In genomic region chr9:137535120-137535428, GRCh38 we compare ENCODE assay signal across 10 cellular contexts. TPM values are rescaled to one million over a fixed set of nuclear protein-coding genes. Genes with fewer than 3 reads are reported as not detected.
DNase-seq lines count a peak whose midpoint lies in the region; ATAC-seq, FAIRE-seq and TF ChIP-seq lines count a peak whose summit lies in the region.
"Had no signal": no experiment of that assay in that cellular context is flagged by ENCODE, and none has a peak within 500 bp of the region (broad histone marks: within the 10 kb centered on the region; RNA-seq: fewer than 3 reads in every experiment).

No MANE protein-coding gene starts in this region.

- H2BK15ac ChIP-seq in H1 (ENCODE audit: low read length): no peak overlapping the region

- H3K4me1 ChIP-seq in mammary epithelial cell (ENCODE audit: insufficient read depth, low read length) (no peaks in the 10 kb centered on the region), H1 (replicated peaks in 1 of 4; ENCODE audit: control insufficient read depth in 3 of 4, insufficient read depth in 4 of 4, low read length in 3 of 4) (no peaks in the 10 kb centered on the region; a peak in 2 of 7 replicates), testis (peaks cover 13% of the 10 kb centered on the region)
- H3K4me1 ChIP-seq: uterus had no signal

- H2AFZ ChIP-seq in mammary epithelial cell (ENCODE audit: low read depth, low read length): peak overlapping the region; percentile 67
- peak overlapping the region; percentile 96 for H2AFZ ChIP-seq in H1 (ENCODE audit: low read length)

- no peaks in the 10 kb centered on the region for H3K79me1 ChIP-seq in H1 (ENCODE audit: low read depth, low read length)

- no peak overlapping the region for H4K5ac ChIP-seq in H1 (ENCODE audit: insufficient read length, low read depth, low read length)

- TF ChIP-seq EP300 in H1 (IDR thresholded peaks at IDR 0.05; ENCODE audit: borderline replicate concordance in 1 of 2, low read depth in 2 of 2, low read length in 2 of 2): no peak

- no peaks in the 10 kb centered on the region for H3K27me3 Mint-ChIP-seq in MCF 10A (ENCODE audit: insufficient read depth, unreplicated experiment)

- BruUV-seq in mammary epithelial cell (replicated peaks; lab: Mats Ljungman, UMichigan) (no TSS peak), MCF 10A (replicated peaks; lab: Mats Ljungman, UMichigan) (no TSS peak)

- no peak overlapping the region for H2AK5ac ChIP-seq in H1 (ENCODE audit: low read depth, low read length)

- FAIRE-seq in H1 (lab: Jason Lieb, UNC): no peak

- no peak overlapping the region for H2BK120ac ChIP-seq in H1 (replicated peaks; ENCODE audit: low read depth, low read length)

- H3K4ac ChIP-seq in H1 (replicated peaks; ENCODE audit: insufficient read length, low read depth, low read length): peak overlapping the region; percentile 59

- no peak overlapping the region for H4K8ac ChIP-seq in H1 (ENCODE audit: extremely low read depth, insufficient read depth, low read length)

- no peak overlapping the region for H3K56ac ChIP-seq in H1 (replicated peaks; ENCODE audit: insufficient read length, low read depth, low read length)

- no peak overlapping the region for H3K4me3 ChIP-seq in mammary epithelial cell (replicated peaks in 1 of 3; ENCODE audit: insufficient read depth in 1 of 3, low read depth in 2 of 3, low read length in 3 of 3)
- H3K4me3 ChIP-seq in H1 (ENCODE audit: extremely low read depth in 1 of 4, insufficient read depth in 2 of 4, low read depth in 3 of 4, low read length in 4 of 4): no peak overlapping the region
- no peak overlapping the region for H3K4me3 ChIP-seq in testis
- H3K4me3 ChIP-seq: uterus had no signal

- dilution Hi-C loops in mammary epithelial cell (cut with HindIII; ENCODE audit: low sequenced_read_pairs): no loop called here

- H3K4me1 Mint-ChIP-seq in MCF 10A (ENCODE audit: insufficient read depth, unreplicated experiment): peaks cover 7% of the 10 kb centered on the region

- H3K36me3 Mint-ChIP-seq in MCF 10A (ENCODE audit: insufficient read depth, unreplicated experiment): no peaks in the 10 kb centered on the region

- H3K27me3 ChIP-seq in mammary epithelial cell (ENCODE audit: insufficient read depth, low read length) (no peaks in the 10 kb centered on the region), H1 (replicated peaks in 1 of 4; ENCODE audit: control insufficient read depth in 3 of 4, extremely low read depth in 1 of 4, insufficient read depth in 3 of 4, low read length in 3 of 4) (no peaks in the 10 kb centered on the region), testis (no peaks in the 10 kb centered on the region)
- H3K27me3 ChIP-seq: uterus had no signal

- H3K27ac Mint-ChIP-seq in MCF 10A (ENCODE audit: low read depth, unreplicated experiment): no peak overlapping the region

- H3K23ac ChIP-seq in H1 (ENCODE audit: insufficient read length): no peak overlapping the region

- ATAC-seq in HG02885 (IDR thresholded peaks at IDR 0.05; ENCODE audit: poor library complexity, unreplicated experiment) (no peak), left lobe of liver (no peak)

- H3K79me2 ChIP-seq in mammary epithelial cell (ENCODE audit: insufficient read depth, low read length) (no peaks in the 10 kb centered on the region), H1 (ENCODE audit: control insufficient read depth in 1 of 2, insufficient read depth in 2 of 2, low read length in 2 of 2) (no peaks in the 10 kb centered on the region)

- no peaks in the 10 kb centered on the region for H3K23me2 ChIP-seq in H1 (ENCODE audit: low read depth, low read length)

- TF ChIP-seq CTCF in mammary epithelial cell (conservative IDR thresholded peaks at IDR 0.05 in 1 of 2, IDR thresholded peaks at IDR 0.05 in 1 of 2; ENCODE audit: extremely low read depth in 1 of 2, insufficient read depth in 1 of 2, low read depth in 1 of 2, low read length in 2 of 2) (no peak), MCF 10A (IDR thresholded peaks at IDR 0.05; ENCODE audit: unreplicated experiment) (no peak), RWPE1 (conservative IDR thresholded peaks at IDR 0.05; ENCODE audit: low read depth) (peak; percentile 64; the same call in 1 of the 2 replicates), H1 (IDR thresholded peaks at IDR 0.05; ENCODE audit: control extremely low read depth in 1 of 3, insufficient read depth in 1 of 3, low read depth in 1 of 3, low read length in 3 of 3) (no peak), testis (IDR thresholded peaks at IDR 0.05) (peak in 2 of 3 experiments; percentile 1 to 4)

- in situ Hi-C loops in mammary epithelial cell (cut with MboI; ENCODE audit: low sequenced_read_pairs in 2 of 2): no loop called here

- no peak overlapping the region for H3K14ac ChIP-seq in H1 (ENCODE audit: insufficient read length)

- H3K18ac ChIP-seq in H1 (ENCODE audit: extremely low read depth, low read length): no peak overlapping the region

- H4K20me1 ChIP-seq in mammary epithelial cell (ENCODE audit: insufficient read depth, low read length): no peaks in the 10 kb centered on the region
- H4K20me1 ChIP-seq in H1 (replicated peaks in 1 of 2; ENCODE audit: control insufficient read depth in 1 of 2, insufficient read depth in 2 of 2, low read length in 2 of 2): no peaks in the 10 kb centered on the region

- H3K4me2 ChIP-seq in mammary epithelial cell (ENCODE audit: insufficient read depth, low read depth, low read length) (no peak overlapping the region), H1 (ENCODE audit: insufficient read depth in 1 of 2, low read depth in 2 of 2, low read length in 2 of 2) (no peak overlapping the region)

- H3K36me3 ChIP-seq in mammary epithelial cell (ENCODE audit: insufficient read depth, low read length): no peaks in the 10 kb centered on the region
- no peaks in the 10 kb centered on the region for H3K36me3 ChIP-seq in H1 (ENCODE audit: control insufficient read depth in 2 of 4, insufficient read depth in 4 of 4, low read length in 3 of 4)
- H3K36me3 ChIP-seq in testis (ENCODE audit: low read depth, missing control alignments): no peaks in the 10 kb centered on the region
- H3K36me3 ChIP-seq: uterus had no signal

- no peak overlapping the region for H4K91ac ChIP-seq in H1 (replicated peaks; ENCODE audit: insufficient read length, low read length)

- no peak for TF ChIP-seq RAD21 in H1 (IDR thresholded peaks at IDR 0.05 in 1 of 2, conservative IDR thresholded peaks at IDR 0.05 in 1 of 2; ENCODE audit: low read depth in 2 of 2, low read length in 2 of 2)

- no peak overlapping the region for H2BK5ac ChIP-seq in H1 (ENCODE audit: low read depth, low read length)

- DNase-seq in mammary epithelial cell (no peak), MCF 10A (ENCODE audit: unreplicated experiment) (no peak), RWPE1 (ENCODE audit: low spot score) (no peak), H1 (ENCODE audit: low read depth in 1 of 2, low spot score in 2 of 2) (no peak), testis (no peak), SW480 (ENCODE audit: low spot score) (no peak), left lobe of liver (ENCODE audit: low spot score) (no peak)
- DNase-seq: T-helper 9 cell, uterus had no signal

- no peak for TF ChIP-seq POLR2A in H1 (IDR thresholded peaks at IDR 0.05; ENCODE audit: control extremely low read depth in 1 of 2, low read depth in 2 of 2, low read length in 2 of 2)
- TF ChIP-seq POLR2A in testis (IDR thresholded peaks at IDR 0.05): no peak

- H3K9me3 Mint-ChIP-seq in MCF 10A (ENCODE audit: unreplicated experiment): no peaks in the 10 kb centered on the region

- intact Hi-C loops in mammary epithelial cell (cut with micrococcal nuclease): loop anchor here (2.0 kb wide), 1 partner anchor 16 kb away; the partner anchor contains the start of genes MRPL41 and PNPLA7
- intact Hi-C loops in MCF 10A (cut with micrococcal nuclease): no loop called here
- intact Hi-C loops in testis (cut with DNase I; ENCODE audit: low total_unique reads): no loop called here

- no peak overlapping the region for H3K4me3 Mint-ChIP-seq in MCF 10A (ENCODE audit: unreplicated experiment)

- H3K9me3 ChIP-seq in mammary epithelial cell (replicated peaks; ENCODE audit: insufficient read depth, low read length): no peaks in the 10 kb centered on the region
- H3K9me3 ChIP-seq in H1 (ENCODE audit: insufficient read depth in 2 of 2, low read depth in 1 of 2, low read length in 1 of 2): peaks cover 0 to 2% of the 10 kb centered on the region in 2 experiments; a peak in 1 of 4 replicates
- no peaks in the 10 kb centered on the region for H3K9me3 ChIP-seq in testis
- H3K9me3 ChIP-seq: uterus had no signal

- POLR2A ChIA-PET in MCF 10A (lab: Yijun Ruan, JAX) (interaction anchor here (0.5 to 1.6 kb wide), 11 partner anchors 9 to 406 kb away, joined by 3 to 10 read pairs (median 4); partner anchors contain the start of genes EHMT1, MRPL41, NSMF and PNPLA7), RWPE1 (lab: Yijun Ruan, JAX; ENCODE audit: low non-redundant PET) (interaction anchor here (0.6 kb wide), 1 partner anchor 81 kb away, joined by 3 read pairs; no protein-coding TSS in a partner anchor), H1 (lab: Charles Lee; ENCODE audit: partially characterized antibody) (interaction anchor here (0.6 to 0.7 kb wide), 3 partner anchors 15 to 46 kb away, joined by 3 read pairs; partner anchors contain the start of genes MRPL41 and PNPLA7)

- H3K9ac ChIP-seq in mammary epithelial cell (ENCODE audit: insufficient read depth, low read length) (no peak overlapping the region), H1 (replicated peaks in 1 of 4; ENCODE audit: extremely low read depth in 1 of 4, low read depth in 3 of 4, low read length in 3 of 4) (no peak overlapping the region)

- H3K27ac ChIP-seq in mammary epithelial cell (ENCODE audit: insufficient read depth, low read depth, low read length) (no peak overlapping the region), RWPE1 (no peak overlapping the region), H1 (ENCODE audit: low read depth, low read length) (no peak overlapping the region), testis (no peak overlapping the region)
- H3K27ac ChIP-seq: uterus had no signal

- no peak overlapping the region for H2BK20ac ChIP-seq in H1 (ENCODE audit: low read length)

- CTCF ChIA-PET in mammary epithelial cell (lab: Charles Lee; ENCODE audit: low non-redundant PET): interaction anchor here (0.6 to 0.7 kb wide), 4 partner anchors 36 to 372 kb away, joined by 6 to 19 read pairs (median 8); partner anchors contain the start of genes EXD3 and NOXA1
- CTCF ChIA-PET in MCF 10A (lab: Yijun Ruan, JAX): interaction anchor here (0.6 to 4.0 kb wide), 24 partner anchors 8 to 725 kb away, joined by 3 to 13 read pairs (median 3); partner anchors contain the start of gene DPH7
- CTCF ChIA-PET in RWPE1 (lab: Yijun Ruan, JAX): interaction anchor here (0.5 to 1.7 kb wide), 16 partner anchors 11 to 437 kb away, joined by 3 to 11 read pairs (median 3); partner anchors contain the start of gene PNPLA7
- CTCF ChIA-PET in H1 (lab: Charles Lee; ENCODE audit: partially characterized antibody): interaction anchor here (0.7 to 1.8 kb wide), 13 partner anchors 9 to 742 kb away, joined by 3 to 13 read pairs (median 4); partner anchors contain the start of gene MRPL41

- H2BK12ac ChIP-seq in H1 (ENCODE audit: low read depth, low read length): no peak overlapping the region

RNA-seq across cellular contexts. Expression of gene PNPLA7, which starts 15.1 kb away (rescaled TPM):
- 1 to 10 TPM; 1.3 to 1.7 TPM for total RNA-seq in mammary epithelial cell
- polyA plus RNA-seq in mammary epithelial cell: 0.25 TPM
- not detected for polyA minus RNA-seq in mammary epithelial cell
- 0.86 and 1.2 TPM in 2 replicates for total RNA-seq in MCF 10A (2022)
- total RNA-seq in H1 (2021; fragmentation: NEBNext Ultra II Directional; extraction: Animal tissue kit (Norgen Biotek cat#: 25700)): 0.47 and 0.57 TPM in 2 replicates
- polyA plus RNA-seq in H1 (2011; rRNA removed): 0.35 and 0.36 TPM in 2 replicates
- 0.35 TPM for polyA plus RNA-seq in H1 (2011; cell fraction: cytosol; rRNA removed)
- 2.7 TPM for polyA plus RNA-seq in H1 (2011; cell fraction: nucleus; rRNA removed)
- polyA plus RNA-seq in H1 (2012, experiment 1 of 2): 0.48 to 1.3 TPM (median 0.82 TPM) in 4 replicates
- 0.24 TPM for polyA plus RNA-seq in H1 (2012, experiment 2 of 2)
- 0.22 TPM for polyA plus RNA-seq in H1 (2013, experiment 1 of 2)
- 0.17 TPM for polyA plus RNA-seq in H1 (2013, experiment 2 of 2)
- 0.38 and 0.54 TPM in 2 replicates for polyA minus RNA-seq in H1 (2011; rRNA and poly(A)+ RNA removed)
- polyA minus RNA-seq in H1 (2011; cell fraction: cytosol; rRNA and poly(A)+ RNA removed): not detected
- polyA minus RNA-seq in H1 (2011; cell fraction: nucleus; rRNA and poly(A)+ RNA removed): 0.80 TPM
- total RNA-seq in testis: 10 to 100 TPM; 10.9 to 17.8 TPM
- polyA plus RNA-seq in testis (ENCODE audit: insufficient read depth, low read depth, low replicate concordance): 4.2 TPM
- total RNA-seq in left lobe of liver: 17.7 TPM

RNA-seq across cellular contexts. Expression of gene MRPL41, which starts 16.6 kb away (rescaled TPM):
- 10 to 100 TPM; 31.3 to 46.1 TPM for total RNA-seq in mammary epithelial cell
- polyA plus RNA-seq in mammary epithelial cell: 35.8 TPM
- polyA minus RNA-seq in mammary epithelial cell: 1.6 TPM
- 37.6 and 43.0 TPM in 2 replicates for total RNA-seq in MCF 10A (2022)
- 47.2 and 49.4 TPM in 2 replicates for total RNA-seq in H1 (2021; fragmentation: NEBNext Ultra II Directional; extraction: Animal tissue kit (Norgen Biotek cat#: 25700))
- polyA plus RNA-seq in H1 (2011; rRNA removed): 58.1 and 79.3 TPM in 2 replicates
- 54.3 TPM for polyA plus RNA-seq in H1 (2011; cell fraction: cytosol; rRNA removed)
- polyA plus RNA-seq in H1 (2011; cell fraction: nucleus; rRNA removed): 39.5 TPM
- 30.4 to 55.6 TPM (median 46.9 TPM) in 4 replicates for polyA plus RNA-seq in H1 (2012, experiment 1 of 2)
- 38.3 TPM for polyA plus RNA-seq in H1 (2012, experiment 2 of 2)
- polyA plus RNA-seq in H1 (2013, experiment 1 of 2): 43.5 TPM
- 42.5 TPM for polyA plus RNA-seq in H1 (2013, experiment 2 of 2)
- polyA minus RNA-seq in H1 (2011; rRNA and poly(A)+ RNA removed): 2.4 and 2.7 TPM in 2 replicates
- polyA minus RNA-seq in H1 (2011; cell fraction: cytosol; rRNA and poly(A)+ RNA removed): 15.5 TPM
- 10.0 TPM for polyA minus RNA-seq in H1 (2011; cell fraction: nucleus; rRNA and poly(A)+ RNA removed)
- 10 to 100 TPM; 29.8 to 55.0 TPM for total RNA-seq in testis
- polyA plus RNA-seq in testis (ENCODE audit: insufficient read depth, low read depth, low replicate concordance): 25.9 TPM
- 100 TPM for total RNA-seq in left lobe of liver

RNA-seq across cellular contexts. Expression of gene DPH7, which starts 43.7 kb away (rescaled TPM):
- total RNA-seq in mammary epithelial cell (10 to 100 TPM; 25.0 to 41.4 TPM), MCF 10A (2022) (45.7 and 46.4 TPM in 2 replicates), testis (10 to 100 TPM; 61.8 to 92.5 TPM), left lobe of liver (14.4 TPM)
- polyA plus RNA-seq in mammary epithelial cell (26.8 TPM), H1 (2011; rRNA removed) (45.5 and 50.5 TPM in 2 replicates), testis (ENCODE audit: insufficient read depth, low read depth, low replicate concordance) (34.7 TPM)
- 31.9 TPM for polyA minus RNA-seq in mammary epithelial cell
- total RNA-seq in H1 (2021; fragmentation: NEBNext Ultra II Directional; extraction: Animal tissue kit (Norgen Biotek cat#: 25700)): 44.6 and 45.7 TPM in 2 replicates
- 57.0 TPM for polyA plus RNA-seq in H1 (2011; cell fraction: cytosol; rRNA removed)
- 130 TPM for polyA plus RNA-seq in H1 (2011; cell fraction: nucleus; rRNA removed)
- polyA plus RNA-seq in H1 (2012, experiment 1 of 2): 36.7 to 45.7 TPM (median 45.2 TPM) in 4 replicates
- polyA plus RNA-seq in H1 (2012, experiment 2 of 2): 42.0 TPM
- 37.2 TPM for polyA plus RNA-seq in H1 (2013, experiment 1 of 2)
- polyA plus RNA-seq in H1 (2013, experiment 2 of 2): 32.9 TPM
- 33.4 and 36.2 TPM in 2 replicates for polyA minus RNA-seq in H1 (2011; rRNA and poly(A)+ RNA removed)
- polyA minus RNA-seq in H1 (2011; cell fraction: cytosol; rRNA and poly(A)+ RNA removed): 20.0 TPM
- 42.4 TPM for polyA minus RNA-seq in H1 (2011; cell fraction: nucleus; rRNA and poly(A)+ RNA removed)

RNA-seq across cellular contexts. Expression of gene ZMYND19, which starts 55.2 kb away (rescaled TPM):
- 10 to 100 TPM; 10.2 to 48.0 TPM for total RNA-seq in mammary epithelial cell
- polyA plus RNA-seq in mammary epithelial cell: 41.5 TPM
- polyA minus RNA-seq in mammary epithelial cell: 30.2 TPM
- total RNA-seq in MCF 10A (2022): 42.9 and 51.9 TPM in 2 replicates
- 58.5 and 58.7 TPM in 2 replicates for total RNA-seq in H1 (2021; fragmentation: NEBNext Ultra II Directional; extraction: Animal tissue kit (Norgen Biotek cat#: 25700))
- 42.4 and 54.0 TPM in 2 replicates for polyA plus RNA-seq in H1 (2011; rRNA removed)
- 52.3 TPM for polyA plus RNA-seq in H1 (2011; cell fraction: cytosol; rRNA removed)
- polyA plus RNA-seq in H1 (2011; cell fraction: nucleus; rRNA removed): 115 TPM
- 39.3 to 52.7 TPM (median 47.8 TPM) in 4 replicates for polyA plus RNA-seq in H1 (2012, experiment 1 of 2)
- 48.7 TPM for polyA plus RNA-seq in H1 (2012, experiment 2 of 2)
- polyA plus RNA-seq in H1 (2013, experiment 1 of 2): 33.0 TPM
- 34.1 TPM for polyA plus RNA-seq in H1 (2013, experiment 2 of 2)
- 21.5 and 21.8 TPM in 2 replicates for polyA minus RNA-seq in H1 (2011; rRNA and poly(A)+ RNA removed)
- polyA minus RNA-seq in H1 (2011; cell fraction: cytosol; rRNA and poly(A)+ RNA removed): 23.3 TPM
- polyA minus RNA-seq in H1 (2011; cell fraction: nucleus; rRNA and poly(A)+ RNA removed): 31.8 TPM
- total RNA-seq in testis: 10 to 100 TPM; 73.8 to 81.0 TPM
- 72.2 TPM for polyA plus RNA-seq in testis (ENCODE audit: insufficient read depth, low read depth, low replicate concordance)
- 13.0 TPM for total RNA-seq in left lobe of liver

Comparison
In these comparisons a context has a peak if more than half of its experiments do, and no peak if none do; other contexts are left out.
1. CTCF ChIP-seq: peak in RWPE1 (single experiment) and testis (2 of 3); none in mammary epithelial cell (0 of 2), MCF 10A (single experiment) and H1 (0 of 3).